23 cellular contexts compared by ENCODE assay signal in the genomic region with DNA sequence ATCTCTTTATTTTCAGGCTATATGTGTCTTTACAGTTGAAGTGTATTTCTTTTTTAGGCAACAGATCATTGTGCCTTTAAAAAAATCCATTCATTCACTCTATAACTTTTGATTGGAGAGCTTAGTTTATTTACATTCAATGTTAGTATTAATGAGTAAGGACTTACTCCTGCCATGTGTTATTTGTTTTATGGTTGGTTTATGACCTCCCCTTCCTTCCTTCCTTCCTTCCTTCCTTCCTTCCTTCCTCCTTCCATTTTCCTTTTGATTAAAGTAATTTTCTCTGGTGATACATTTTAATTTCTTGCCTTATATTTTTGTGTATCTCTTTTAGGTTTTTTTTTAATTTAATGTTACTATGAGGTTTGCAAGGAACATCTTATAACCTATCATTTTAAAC.
"Had no signal": no experiment of that assay in that cellular context is flagged by ENCODE, and none has a peak within 500 bp of the region (broad histone marks: within the 10 kb centered on the region; RNA-seq: fewer than 3 reads in every experiment).

No MANE protein-coding gene starts in this region.

- H3K9me3 ChIP-seq: colonic mucosa, esophagus squamous epithelium, gastrocnemius medialis had no signal

- H3K4me3 ChIP-seq: colonic mucosa, coronary artery, dorsolateral prefrontal cortex, esophagus muscularis mucosa, esophagus squamous epithelium, gastrocnemius medialis, gastroesophageal sphincter, heart left ventricle, heart right ventricle had no signal

- H3K27ac ChIP-seq: colonic mucosa, coronary artery, dorsolateral prefrontal cortex, epithelial cell of prostate, esophagus muscularis mucosa, esophagus squamous epithelium, foreskin keratinocyte, gastrocnemius medialis, gastroesophageal sphincter, heart left ventricle, heart right ventricle had no signal

- H3K36me3 ChIP-seq: colonic mucosa, esophagus muscularis mucosa, esophagus squamous epithelium, gastrocnemius medialis, gastroesophageal sphincter, heart left ventricle, heart right ventricle had no signal

- H3K27me3 ChIP-seq: colonic mucosa, dorsolateral prefrontal cortex, esophagus muscularis mucosa, esophagus squamous epithelium, foreskin keratinocyte, gastrocnemius medialis, gastroesophageal sphincter, heart left ventricle, heart right ventricle had no signal

- H3K4me1 ChIP-seq: colonic mucosa, esophagus muscularis mucosa, esophagus squamous epithelium, foreskin keratinocyte, gastrocnemius medialis, gastroesophageal sphincter, heart left ventricle, heart right ventricle had no signal

- DNase-seq: colonic mucosa; cortex of kidney; dermis blood vessel endothelial cell; dorsolateral prefrontal cortex; effector CD4-positive, alpha-beta T cell; effector CD8-positive, alpha-beta T cell; effector memory CD4-positive, alpha-beta T cell; effector memory CD8-positive, alpha-beta T cell; endodermal cell; erythroblast; esophagus squamous epithelium; foreskin fibroblast; foreskin keratinocyte; foreskin melanocyte; gastrocnemius medialis; glutamatergic neuron; head of caudate nucleus; heart left ventricle; heart right ventricle had no signal
